9 cellular contexts compared by ENCODE assay signal in the genomic region with DNA sequence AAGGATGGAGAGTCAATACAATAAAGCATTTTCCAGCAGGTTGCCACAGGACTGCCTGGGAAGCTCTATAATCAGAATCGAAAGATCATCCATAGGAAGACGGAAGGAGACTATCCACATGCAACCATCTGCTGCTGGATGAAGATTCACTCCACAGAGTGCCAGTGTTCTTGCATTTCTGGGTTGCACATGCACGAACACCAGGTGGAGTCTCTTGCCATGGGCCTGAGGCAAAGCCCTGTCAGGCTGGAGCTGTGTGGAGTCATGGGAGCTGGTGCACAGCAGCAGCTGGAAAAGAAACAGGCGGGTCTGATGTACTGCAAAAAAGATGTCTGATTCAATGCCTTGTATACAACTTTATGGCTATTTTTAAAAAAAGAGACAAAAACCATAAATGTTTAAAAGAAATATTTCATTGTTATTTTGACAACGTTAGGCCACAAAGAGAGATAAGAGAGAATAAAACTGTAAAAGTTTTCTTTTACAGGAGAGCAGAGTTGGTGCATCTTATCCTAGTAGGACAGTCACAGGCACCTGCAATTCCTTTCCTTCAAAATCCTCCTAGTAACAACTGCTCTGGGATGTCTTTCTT. TPM values are rescaled to one million over a fixed set of nuclear protein-coding genes. Genes with fewer than 3 reads are reported as not detected.
DNase-seq lines count a peak whose midpoint lies in the region; ATAC-seq lines count a peak whose summit lies in the region.
"Had no signal": no experiment of that assay in that cellular context is flagged by ENCODE, and none has a peak within 500 bp of the region (broad histone marks: within the 10 kb centered on the region; RNA-seq: fewer than 3 reads in every experiment).

No MANE protein-coding gene starts in this region.

- DNase-seq in AG08396 (ENCODE audit: low spot score): peak; percentile 59
- DNase-seq in HT-29 (ENCODE audit: low spot score): peak; percentile 60
- DNase-seq in astrocyte of the hippocampus (ENCODE audit: low read depth, low spot score): peak; percentile 49
- DNase-seq in left lobe of liver (ENCODE audit: low spot score): no peak
- no peak for DNase-seq in activated T-cell treated with anti-CD3 and anti-CD28 coated beads, Interleukin-2, amount 50 U/mL, for 1 hour
- no peak for DNase-seq in stimulated activated CD4-positive, alpha-beta T cell treated with anti-CD3 and anti-CD28 coated beads, Interleukin-4, amount 100 ng/mL, for 4 hours
- DNase-seq: activated CD4-positive, alpha-beta T cell treated with anti-CD3 and anti-CD28 coated beads for 48 hours had no signal

- ATAC-seq in left lobe of liver: peak; percentile 88
- no peak for ATAC-seq in HG02678 (IDR thresholded peaks at IDR 0.05; ENCODE audit: unreplicated experiment)
- ATAC-seq in HG03520 (IDR thresholded peaks at IDR 0.05; ENCODE audit: unreplicated experiment): no peak

RNA-seq across cellular contexts. Expression of gene FAT3, which starts 12.9 kb away (rescaled TPM):
- total RNA-seq in HT-29 (2014; rRNA removed; shearing (Covaris generic)): not detected in 2 replicates
- 0.13 TPM for total RNA-seq in left lobe of liver

Comparison
In these comparisons a context has a peak if more than half of its experiments do, and no peak if none do; other contexts are left out.
1. DNase-seq: peak in AG08396 (single experiment), HT-29 (single experiment) and astrocyte of the hippocampus (single experiment); none in left lobe of liver (single experiment), activated T-cell treated with anti-CD3 and anti-CD28 coated beads, Interleukin-2, amount 50 U/mL, for 1 hour (single experiment) and stimulated activated CD4-positive, alpha-beta T cell treated with anti-CD3 and anti-CD28 coated beads, Interleukin-4, amount 100 ng/mL, for 4 hours (0 of 2).